ENCODE assay signal across 8 cellular contexts in genomic region chr13:31073859-31074718, GRCh38.
DNase-seq lines count a peak whose midpoint lies in the region; ATAC-seq, FAIRE-seq and TF ChIP-seq lines count a peak whose summit lies in the region.

No MANE protein-coding gene starts in this region.

- H3K9me3 ChIP-seq in small intestine (ENCODE audit: control insufficient read depth, low read depth), result no peaks in the 10 kb centered on the region

- H3K4me3 ChIP-seq in small intestine (ENCODE audit: low read depth in 1 of 2, low read length in 2 of 2), result no peak overlapping the region

- H3K27me3 Mint-ChIP-seq in chondrocyte (ENCODE audit: low read depth), result peaks cover 16% of the 10 kb centered on the region

- no peaks in the 10 kb centered on the region for H3K4me1 ChIP-seq in small intestine (ENCODE audit: control insufficient read depth in 2 of 2, insufficient read depth in 1 of 2, low read depth in 1 of 2, low read length in 1 of 2)

- no peaks in the 10 kb centered on the region for H3K36me3 Mint-ChIP-seq in chondrocyte (ENCODE audit: low read depth)

- WGBS in small intestine, 3 donors, result 45 to 53% (median 52%) methylated on average over 5 of the region's 5 CpGs

- H3K27ac ChIP-seq in small intestine (ENCODE audit: low read depth in 1 of 2, low read length in 1 of 2), result peak overlapping the region in 1 of 2 donors; percentile 26

- peaks cover 3% of the 10 kb centered on the region for H3K4me1 Mint-ChIP-seq in chondrocyte (ENCODE audit: low read depth)

- H3K4me3 Mint-ChIP-seq in chondrocyte (ENCODE audit: unreplicated experiment), result no peak overlapping the region

- no peaks in the 10 kb centered on the region for H3K9me3 Mint-ChIP-seq in chondrocyte (ENCODE audit: low read depth)

- no peak for FAIRE-seq in small intestine (lab: Jason Lieb, UNC)

- DNase-seq in NAMALWA (ENCODE audit: low spot score) (peak; percentile 74), fibroblast of peridontal ligament (ENCODE audit: extremely low read depth) (peak; percentile 35), chondrocyte (ENCODE audit: low spot score) (no peak), small intestine (no peak), NCI-H1092 (lab: John Stamatoyannopoulos, UW) (no peak), COLO829 (ENCODE audit: low spot score) (no peak)

- ATAC-seq in GM18870 (IDR thresholded peaks at IDR 0.05; ENCODE audit: unreplicated experiment) (peak; percentile 97), GM21786 (IDR thresholded peaks at IDR 0.05; ENCODE audit: unreplicated experiment) (peak; percentile 95)

- no peak for TF ChIP-seq CTCF in chondrocyte (IDR thresholded peaks at IDR 0.05)

- H3K27ac Mint-ChIP-seq in chondrocyte (ENCODE audit: unreplicated experiment), result no peak overlapping the region

- H3K27me3 ChIP-seq in small intestine (ENCODE audit: control insufficient read depth in 2 of 2, insufficient read depth in 2 of 2, low read length in 2 of 2), result no peaks in the 10 kb centered on the region

- H3K36me3 ChIP-seq in small intestine (ENCODE audit: control insufficient read depth in 2 of 2, insufficient read depth in 2 of 2, low read length in 2 of 2), result no peaks in the 10 kb centered on the region

Comparison
In these comparisons a context has a peak if more than half of its experiments do, and no peak if none do; other contexts are left out.
1. DNase-seq: peak in NAMALWA (single experiment) and fibroblast of peridontal ligament (single experiment); none in chondrocyte (single experiment), small intestine (single experiment), NCI-H1092 (single experiment) and COLO829 (single experiment).